1 cellular context compared by ENCODE assay signal in genomic region chr1:150629115-150629928, GRCh38.
A peak's percentile ranks its signal among the peaks of the same experiment; 100 is the strongest.
TF ChIP-seq lines count a peak whose summit lies in the region.

TSS of gene ENSA (minus strand) at chr1:150629612. CDS start at chr1:150629470, 142 bp downstream.

TF ChIP-seq in HEK293, 187 proteins besides CTCF, POLR2A, EP300 and RAD21 (continued from another document and continues in another):
- TF ChIP-seq ZBTB6 (tag by site-specific recombination; IDR thresholded peaks at IDR 0.05) (peak; percentile 67), ZBTB11 (tag by site-specific recombination; conservative IDR thresholded peaks at IDR 0.05; ENCODE audit: low read depth) (no peak), ZNF629 (tag by site-specific recombination; IDR thresholded peaks at IDR 0.05) (peak; percentile 100), ZIC2 (tag by site-specific recombination; IDR thresholded peaks at IDR 0.05) (peak; percentile 96), SCRT1 (tag by site-specific recombination; IDR thresholded peaks at IDR 0.05; ENCODE audit: borderline replicate concordance) (no peak), SCRT2 (tag by site-specific recombination; IDR thresholded peaks at IDR 0.05) (no peak), ZNF24 (tag by site-specific recombination; IDR thresholded peaks at IDR 0.05) (peak; percentile 82), ZNF571 (tag by site-specific recombination; IDR thresholded peaks at IDR 0.05) (no peak), ZNF768 (tag by site-specific recombination; IDR thresholded peaks at IDR 0.05) (no peak), GFI1B (tag by site-specific recombination; IDR thresholded peaks at IDR 0.05) (no peak), BCL6B (tag by site-specific recombination; IDR thresholded peaks at IDR 0.05) (no peak), ZBTB49 (tag by site-specific recombination; IDR thresholded peaks at IDR 0.05; ENCODE audit: low read depth) (no peak), ZNF639 (tag by site-specific recombination; IDR thresholded peaks at IDR 0.05) (peak; percentile 65; the same call in 1 of the 2 replicates), ZNF23 (tag by site-specific recombination; IDR thresholded peaks at IDR 0.05; ENCODE audit: borderline replicate concordance) (no peak), ZNF558 (tag by site-specific recombination; IDR thresholded peaks at IDR 0.05) (no peak), ZNF335 (tag by site-specific recombination; conservative IDR thresholded peaks at IDR 0.05) (peak; percentile 63; the same call in 1 of the 2 replicates), KLF1 (tag by site-specific recombination; IDR thresholded peaks at IDR 0.05) (no peak; the same call in 1 of the 2 replicates), MZF1 (tag by site-specific recombination; IDR thresholded peaks at IDR 0.05; ENCODE audit: borderline replicate concordance) (no peak), ZNF677 (tag by site-specific recombination; IDR thresholded peaks at IDR 0.05) (no peak), TCF7L2 (IDR thresholded peaks at IDR 0.05; ENCODE audit: borderline replicate concordance, low read depth, low read length) (no peak), PATZ1 (tag by site-specific recombination; IDR thresholded peaks at IDR 0.05) (peak; percentile 86), KLF10 (tag by site-specific recombination; IDR thresholded peaks at IDR 0.05) (0 out of 2 replicates have a peak, but pooled peaks have one; percentile 45), ZNF560 (tag by site-specific recombination; IDR thresholded peaks at IDR 0.05; ENCODE audit: borderline replicate concordance) (no peak), ZEB2 (tag by site-specific recombination; IDR thresholded peaks at IDR 0.05) (peak; percentile 85), INSM2 (tag by site-specific recombination; IDR thresholded peaks at IDR 0.05) (peak; percentile 6; the same call in 1 of the 2 replicates), ZNF692 (tag by site-specific recombination; IDR thresholded peaks at IDR 0.05) (peak; percentile 57; the same call in 1 of the 2 replicates), TSHZ1 (tag by site-specific recombination; IDR thresholded peaks at IDR 0.05; ENCODE audit: borderline replicate concordance) (no peak), ZBTB10 (tag by site-specific recombination; IDR thresholded peaks at IDR 0.05) (peak; percentile 89), ZNF138 (tag by site-specific recombination; IDR thresholded peaks at IDR 0.05; ENCODE audit: borderline replicate concordance) (no peak), ZSCAN5A (tag by site-specific recombination; IDR thresholded peaks at IDR 0.05) (no peak), HOXC10 (CRISPR knock-in tag; IDR thresholded peaks at IDR 0.05) (no peak)
